ENCODE assay signal across 20 cellular contexts in the genomic region with DNA sequence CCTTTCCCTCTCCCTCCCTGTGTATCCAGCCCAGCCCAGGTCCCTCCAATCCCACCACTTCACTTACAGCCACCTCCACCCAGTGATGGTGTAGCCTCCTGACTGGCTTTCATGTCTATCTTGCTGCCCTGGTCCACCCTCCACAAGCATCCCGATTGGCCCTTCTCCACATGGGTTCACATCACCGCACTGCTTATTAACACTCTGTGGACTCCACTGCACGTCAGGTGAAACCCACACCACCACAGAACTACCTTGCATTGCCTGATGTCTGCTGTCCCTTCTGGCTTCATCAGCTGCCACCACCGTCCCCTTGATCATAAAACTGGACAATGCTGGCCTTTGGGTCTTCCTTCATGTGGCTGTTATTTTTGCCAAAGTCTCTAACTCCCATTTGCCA.
DNase-seq lines count a peak whose midpoint lies in the region; ATAC-seq, FAIRE-seq and TF ChIP-seq lines count a peak whose summit lies in the region.
"Had no signal": no experiment of that assay in that cellular context is flagged by ENCODE, and none has a peak within 500 bp of the region (broad histone marks: within the 10 kb centered on the region; RNA-seq: fewer than 3 reads in every experiment).

No MANE protein-coding gene starts in this region.

- no peak for DNase-seq in left ventricle myocardium inferior
- no peak for DNase-seq in Right ventricle myocardium inferior (ENCODE audit: missing footprints)
- no peak for DNase-seq in lower lobe of right lung
- no peak for DNase-seq in urothelium cell line (ENCODE audit: low spot score)
- DNase-seq in stimulated activated CD4-positive, alpha-beta T cell treated with anti-CD3 and anti-CD28 coated beads, Interleukin-2, amount 100 ng/mL, for 48 hours, result no peak
- no peak for DNase-seq in SK-N-DZ (ENCODE audit: low spot score)
- no peak for DNase-seq in right lobe of liver
- DNase-seq: activated CD4-positive, CD25-positive, alpha-beta regulatory T cell treated with anti-CD3 and anti-CD28 coated beads, Interleukin-2, amount 50 U/mL, for 72 hours; activated T-cell treated with anti-CD3 and anti-CD28 coated beads, Interleukin-2, amount 50 U/mL, for 48 hours; CD4-positive, CD25-positive, alpha-beta regulatory T cell; left lung; stimulated activated CD4-positive, alpha-beta T cell treated with anti-CD3 and anti-CD28 coated beads, Interleukin-4, amount 100 ng/mL, for 24 hours; stimulated activated naive CD8-positive, alpha-beta T cell treated with anti-CD3 and anti-CD28 coated beads, Interleukin-15, amount 100 ng/mL, for 72 hours had no signal

- H3K4me1 ChIP-seq in left ventricle myocardium inferior (peaks cover 9% of the 10 kb centered on the region), lower lobe of right lung (no peaks in the 10 kb centered on the region), right lobe of liver (no peaks in the 10 kb centered on the region)
- H3K4me1 ChIP-seq: ascending aorta, left lung had no signal

- peak; percentile 73 for FAIRE-seq in urothelium cell line (lab: Jason Lieb, UNC)
- FAIRE-seq: H54, K562 had no signal

- H3K36me3 ChIP-seq in left ventricle myocardium inferior, result no peaks in the 10 kb centered on the region
- no peaks in the 10 kb centered on the region for H3K36me3 ChIP-seq in lower lobe of right lung
- no peaks in the 10 kb centered on the region for H3K36me3 ChIP-seq in right lobe of liver
- H3K36me3 ChIP-seq: ascending aorta, heart right ventricle, left lung, spleen had no signal

- intact Hi-C loops in left ventricle myocardium inferior (cut with micrococcal nuclease) (no loop called here), Right ventricle myocardium inferior (cut with DNase I) (no loop called here), lower lobe of right lung (cut with DNase I) (no loop called here), right lobe of liver (cut with DNase I) (no loop called here)

- TF ChIP-seq CTCF in left ventricle myocardium inferior (IDR thresholded peaks at IDR 0.05; ENCODE audit: borderline replicate concordance) (no peak), VCaP (conservative IDR thresholded peaks at IDR 0.05) (no peak), lower lobe of right lung (IDR thresholded peaks at IDR 0.05) (no peak), right lobe of liver (IDR thresholded peaks at IDR 0.05) (no peak)

- peaks cover 16% of the 10 kb centered on the region for H3K9me3 ChIP-seq in left ventricle myocardium inferior (replicated peaks)
- H3K9me3 ChIP-seq in lower lobe of right lung, result peaks cover 6% of the 10 kb centered on the region
- H3K9me3 ChIP-seq in right lobe of liver, result no peaks in the 10 kb centered on the region
- H3K9me3 ChIP-seq: ascending aorta, left lung had no signal

- H3K4me3 ChIP-seq in left ventricle myocardium inferior (peak overlapping the region; percentile 17), lower lobe of right lung (no peak overlapping the region), right lobe of liver (no peak overlapping the region)
- H3K4me3 ChIP-seq: ascending aorta, heart right ventricle, K562, left lung, mucosa of descending colon, spleen had no signal

- WGBS in right lobe of liver (ENCODE audit: insufficient coverage, low coverage, low lambda C conversion rate, missing lambda C conversion rate), result 73% methylated on average over 4 of the region's 4 CpGs

- peak overlapping the region; percentile 25 for H3K27ac ChIP-seq in left ventricle myocardium inferior (replicated peaks)
- peak overlapping the region; percentile 63 for H3K27ac ChIP-seq in VCaP
- H3K27ac ChIP-seq in lower lobe of right lung, result no peak overlapping the region
- H3K27ac ChIP-seq in right lobe of liver, result no peak overlapping the region
- H3K27ac ChIP-seq: ascending aorta, left lung, spleen had no signal

- TF ChIP-seq POLR2A in right lobe of liver (IDR thresholded peaks at IDR 0.05), result no peak

- no peak for ATAC-seq in Right ventricle myocardium inferior
- peak; percentile 23 to 28 for ATAC-seq in lower lobe of right lung
- ATAC-seq in right lobe of liver, result no peak
- ATAC-seq: stimulated activated naive CD8-positive, alpha-beta T cell treated with anti-CD3 and anti-CD28 coated beads, Interleukin-15, amount 100 ng/mL, for 72 hours had no signal

- H3K27me3 ChIP-seq in left ventricle myocardium inferior (ENCODE audit: low read depth) (no peaks in the 10 kb centered on the region), lower lobe of right lung (ENCODE audit: low read depth) (no peaks in the 10 kb centered on the region), right lobe of liver (no peaks in the 10 kb centered on the region)
- H3K27me3 ChIP-seq: ascending aorta, heart right ventricle, left lung, spleen had no signal

Comparison
In these comparisons a context has a peak if more than half of its experiments do, and no peak if none do; other contexts are left out.
1. H3K27ac ChIP-seq: peak in left ventricle myocardium inferior (single experiment) and VCaP (single experiment); none in lower lobe of right lung (single experiment) and right lobe of liver (0 of 3).
2. ATAC-seq: peak in lower lobe of right lung (2 of 2); none in Right ventricle myocardium inferior (single experiment) and right lobe of liver (0 of 4).